ENCODE assay signal across 8 cellular contexts in the genomic region with DNA sequence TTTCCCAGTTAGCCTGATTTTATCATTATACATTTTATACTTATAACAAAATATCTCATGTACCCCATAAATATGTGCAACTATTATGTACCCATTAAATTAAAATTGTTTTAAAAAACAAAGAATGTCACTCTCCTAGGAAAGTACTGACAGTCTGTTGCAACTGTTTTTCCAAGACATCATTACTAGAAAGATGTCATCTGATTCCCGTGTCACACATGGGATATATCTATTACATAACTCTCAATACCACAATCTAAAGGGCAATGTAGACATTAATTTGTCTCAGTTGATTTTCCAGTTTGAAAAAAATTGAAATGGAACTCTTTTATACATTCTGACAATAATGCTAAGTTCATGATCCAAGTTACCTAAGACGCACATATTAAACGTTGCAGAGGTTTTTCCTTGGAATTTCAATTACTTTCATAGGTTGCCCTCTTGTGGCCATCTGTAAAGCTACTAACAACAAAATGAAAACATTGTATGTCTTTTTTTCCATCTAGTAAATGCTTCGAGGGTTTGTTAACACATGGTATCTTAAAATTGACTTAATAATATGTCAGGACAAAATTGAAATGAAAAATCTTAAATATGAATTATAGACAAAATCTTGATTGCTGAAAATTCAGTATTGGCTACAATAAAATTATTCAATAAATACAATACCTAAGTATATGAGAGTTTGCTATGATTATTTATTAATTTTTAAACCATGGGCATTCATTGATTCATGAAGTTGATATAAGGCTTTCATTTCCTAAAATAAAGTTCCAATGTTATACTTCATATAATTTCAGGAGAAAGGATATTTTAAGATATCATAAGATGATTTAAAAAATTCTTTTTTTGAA.
DNase-seq lines count a peak whose midpoint lies in the region; ATAC-seq, FAIRE-seq and TF ChIP-seq lines count a peak whose summit lies in the region.

No MANE protein-coding gene starts in this region.

- no peaks in the 10 kb centered on the region for H3K79me2 ChIP-seq in HepG2 (ENCODE audit: insufficient read depth, low read length)

- FAIRE-seq in HepG2 (lab: Jason Lieb, UNC) = peak; percentile 60

- H3K4me2 ChIP-seq in HepG2 (ENCODE audit: low read depth, low read length) = no peak overlapping the region

- H3K27ac ChIP-seq in body of pancreas = no peak overlapping the region
- H3K27ac ChIP-seq in HepG2 (ENCODE audit: extremely low read length, insufficient read depth, low read length) = no peak overlapping the region

- H3K4me3 ChIP-seq in body of pancreas = no peak overlapping the region
- no peak overlapping the region for H3K4me3 ChIP-seq in HepG2 (replicated peaks in 1 of 3; ENCODE audit: insufficient read depth in 1 of 3, low read depth in 2 of 3, low read length in 3 of 3)

- no peak overlapping the region for H3K9ac ChIP-seq in HepG2 (ENCODE audit: insufficient read depth, low read depth, low read length)

- H3K27me3 ChIP-seq in body of pancreas (no peaks in the 10 kb centered on the region), HepG2 (ENCODE audit: control insufficient read depth in 1 of 2, insufficient read depth in 2 of 2, low read length in 2 of 2) (no peaks in the 10 kb centered on the region)

- no peak for TF ChIP-seq POLR2A in body of pancreas (IDR thresholded peaks at IDR 0.05)
- no peak for TF ChIP-seq POLR2A in HepG2 (IDR thresholded peaks at IDR 0.05; ENCODE audit: insufficient read depth in 1 of 2, low read depth in 2 of 2, low read length in 2 of 2)

- CTCF ChIA-PET in HepG2 (lab: Yijun Ruan, JAX; ENCODE audit: low intra/inter-chr PET ratio, low total read pairs) = interaction anchor here (1.3 to 1.9 kb wide), 4 partner anchors 17 to 1215 kb away, joined by 3 to 11 read pairs (median 7); no protein-coding TSS in a partner anchor

- WGBS in body of pancreas, 2 donors = 6 to 8% methylated on average over 4 of the region's 4 CpGs
- WGBS in HepG2 (ENCODE audit: low lambda C conversion rate) = 5% methylated on average over 4 of the region's 4 CpGs

- H3K4me1 ChIP-seq in body of pancreas = no peaks in the 10 kb centered on the region
- no peaks in the 10 kb centered on the region for H3K4me1 ChIP-seq in HepG2 (ENCODE audit: insufficient read depth, low read length)

- POLR2A ChIA-PET in HepG2 (lab: Yijun Ruan, JAX) = no interaction called here

- H3K9me3 ChIP-seq in body of pancreas = no peaks in the 10 kb centered on the region
- H3K9me3 ChIP-seq in HepG2 (ENCODE audit: low read length) = no peaks in the 10 kb centered on the region

- TF ChIP-seq CTCF in body of pancreas (IDR thresholded peaks at IDR 0.05) (peak; percentile 11 to 64 (median 56)), HepG2 (CRISPR knock-in tag; IDR thresholded peaks at IDR 0.05) (peak; percentile 63)

- ATAC-seq in Right ventricle myocardium superior (ENCODE audit: poor library complexity) = peak; percentile 41
- no peak for ATAC-seq in left ventricle myocardium superior
- ATAC-seq in body of pancreas = no peak
- ATAC-seq in HepG2 = no peak
- ATAC-seq in HG02588 (IDR thresholded peaks at IDR 0.05; ENCODE audit: unreplicated experiment) = no peak
- ATAC-seq in GM18907 (IDR thresholded peaks at IDR 0.05; ENCODE audit: unreplicated experiment) = no peak

- no peaks in the 10 kb centered on the region for H3K36me3 ChIP-seq in body of pancreas (replicated peaks in 1 of 2; ENCODE audit: insufficient read depth in 1 of 2, low read depth in 2 of 2)
- H3K36me3 ChIP-seq in HepG2 (replicated peaks in 1 of 2; ENCODE audit: control insufficient read depth in 1 of 2, insufficient read depth in 2 of 2, low read length in 2 of 2) = no peaks in the 10 kb centered on the region

- intact Hi-C loops in Right ventricle myocardium superior (cut with DNase I) (loop anchor here (5.0 kb wide), 1 partner anchor 180 kb away; no protein-coding TSS in a partner anchor), left ventricle myocardium superior (cut with micrococcal nuclease) (loop anchor here (2.0 kb wide), 1 partner anchor 177 kb away; no protein-coding TSS in a partner anchor), body of pancreas (cut with DNase I) (no loop called here), HepG2 (cut with micrococcal nuclease; ENCODE audit: unreplicated experiment) (loop anchor here (1.0 to 2.0 kb wide), 2 partner anchors 17 to 176 kb away; no protein-coding TSS in a partner anchor)

- in situ Hi-C loops in HepG2 (cut with HindIII; ENCODE audit: extremely low pct_ligation_motif_present, low pct_unique_long_range_greater_than_20kb) = loop anchor here (5.0 kb wide), 1 partner anchor 175 kb away; no protein-coding TSS in a partner anchor

- no TSS peak for BruUV-seq in HepG2 (replicated peaks; lab: Mats Ljungman, UMichigan)

- TF ChIP-seq EP300 in HepG2 (IDR thresholded peaks at IDR 0.05; ENCODE audit: low read depth in 2 of 2, low read length in 2 of 2) (no peak), HepG2 (CRISPR knock-in tag; IDR thresholded peaks at IDR 0.05; ENCODE audit: borderline replicate concordance) (no peak)

- no peak for DNase-seq in Right ventricle myocardium superior
- DNase-seq in left ventricle myocardium superior = no peak
- DNase-seq in NCI-H2227 (lab: John Stamatoyannopoulos, UW; ENCODE audit: unreplicated experiment) = peak; percentile 78
- DNase-seq in body of pancreas = peak in 1 of 4 donors; percentile 22
- DNase-seq in HepG2 (ENCODE audit: low spot score) = peak; percentile 29
- DNase-seq in activated CD4-positive, alpha-beta T cell treated with anti-CD3 and anti-CD28 coated beads, Interleukin-2, amount 50 U/mL, for 4 hours = no peak

- TF ChIP-seq RAD21 in HepG2 (CRISPR knock-in tag; IDR thresholded peaks at IDR 0.05) = no peak

- H4K20me1 ChIP-seq in HepG2 (ENCODE audit: insufficient read depth, low read length) = no peaks in the 10 kb centered on the region

- no peak overlapping the region for H2AFZ ChIP-seq in HepG2 (ENCODE audit: low read length)

TF ChIP-seq in HepG2, 621 proteins besides CTCF, POLR2A, EP300 and RAD21:
- peak; percentile 72 for TF ChIP-seq STAG1 (CRISPR knock-in tag; IDR thresholded peaks at IDR 0.05)
- TF ChIP-seq SMYD3 (CRISPR knock-in tag; IDR thresholded peaks at IDR 0.05) = no peak
- peak; percentile 34 for TF ChIP-seq SMC3 (IDR thresholded peaks at IDR 0.05; ENCODE audit: low read length)

Comparison
In these comparisons a context has a peak if more than half of its experiments do, and no peak if none do; other contexts are left out.
1. DNase-seq: peak in NCI-H2227 (single experiment) and HepG2 (single experiment); none in Right ventricle myocardium superior (single experiment), left ventricle myocardium superior (single experiment) and activated CD4-positive, alpha-beta T cell treated with anti-CD3 and anti-CD28 coated beads, Interleukin-2, amount 50 U/mL, for 4 hours (0 of 2).